ENCODE assay signal across 17 cellular contexts in the genomic region with DNA sequence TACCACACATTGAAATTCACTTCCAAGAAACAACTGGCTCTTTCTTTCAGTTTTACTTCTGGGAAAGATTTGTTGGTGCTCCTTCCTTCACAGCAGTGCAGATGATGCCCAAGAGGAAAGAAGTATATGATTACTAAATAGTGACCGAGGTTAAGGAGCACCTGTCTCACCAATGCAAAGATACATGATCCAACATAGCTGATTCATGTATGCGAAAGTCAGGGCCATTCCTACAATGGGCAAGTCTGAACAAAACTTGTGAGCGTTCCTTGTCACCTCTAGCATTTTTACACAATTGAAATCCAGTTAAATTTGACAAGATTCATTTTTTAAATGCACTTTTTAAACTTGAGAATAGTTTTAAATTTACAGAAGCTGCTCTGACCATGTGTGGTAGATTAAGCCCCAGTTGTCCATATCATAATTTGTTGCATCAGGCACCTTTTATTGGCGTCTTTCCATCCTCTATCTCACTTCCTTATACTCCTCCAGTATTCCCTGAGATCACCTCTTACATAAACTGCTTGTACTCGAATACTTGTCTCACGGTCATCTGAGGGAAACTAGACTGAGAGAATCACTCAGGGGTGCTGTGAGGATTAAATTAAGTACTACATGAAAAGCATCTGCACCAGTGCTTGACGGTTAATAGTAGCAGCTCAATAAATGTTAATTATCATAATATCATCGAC.
DNase-seq lines count a peak whose midpoint lies in the region; ATAC-seq, FAIRE-seq and TF ChIP-seq lines count a peak whose summit lies in the region.
"Had no signal": no experiment of that assay in that cellular context is flagged by ENCODE, and none has a peak within 500 bp of the region (broad histone marks: within the 10 kb centered on the region; RNA-seq: fewer than 3 reads in every experiment).

No MANE protein-coding gene starts in this region.

- H3K4me1 ChIP-seq in foreskin keratinocyte, result peaks cover 35% of the 10 kb centered on the region
- H3K4me1 ChIP-seq: BLaER1 treated with 17β-estradiol and CSF1 and Interleukin-3, amounts not matched to agents 10 nM and 100 nM; SJCRH30 had no signal

- no peaks in the 10 kb centered on the region for H3K27me3 ChIP-seq in bronchial epithelial cell (ENCODE audit: control insufficient read depth, insufficient read depth, low read length)
- H3K27me3 ChIP-seq in foreskin keratinocyte, result no peaks in the 10 kb centered on the region
- H3K27me3 ChIP-seq: BLaER1 treated with 17β-estradiol and CSF1 and Interleukin-3, amounts not matched to agents 10 nM and 100 nM; MG63; SJCRH30 had no signal

- H3K27ac ChIP-seq in 22Rv1 (peak overlapping the region; percentile 35), foreskin keratinocyte (peak overlapping the region; percentile 94)
- H3K27ac ChIP-seq: BLaER1 treated with 17β-estradiol and CSF1 and Interleukin-3, amounts not matched to agents 10 nM and 100 nM; HL-60; SJCRH30 had no signal

- H3K4me1 Mint-ChIP-seq in activated naive CD8-positive, alpha-beta T cell treated with anti-CD3 and anti-CD28 coated beads for 36 hours, result no peaks in the 10 kb centered on the region

- no peak overlapping the region for H3K4me3 Mint-ChIP-seq in activated naive CD8-positive, alpha-beta T cell treated with anti-CD3 and anti-CD28 coated beads for 36 hours

- ATAC-seq in foreskin keratinocyte, result peak; percentile 76
- ATAC-seq in GM21526 (IDR thresholded peaks at IDR 0.05; ENCODE audit: low FRiP score, unreplicated experiment), result no peak
- ATAC-seq in GM18519 (IDR thresholded peaks at IDR 0.05; ENCODE audit: low FRiP score, unreplicated experiment), result no peak

- no peak overlapping the region for H3K4me3 ChIP-seq in bronchial epithelial cell (ENCODE audit: low read depth, low read length)
- H3K4me3 ChIP-seq: BLaER1 treated with 17β-estradiol and CSF1 and Interleukin-3, amounts not matched to agents 10 nM and 100 nM; MG63; SJCRH30 had no signal

- H3K36me3 Mint-ChIP-seq in activated naive CD8-positive, alpha-beta T cell treated with anti-CD3 and anti-CD28 coated beads for 36 hours, result no peaks in the 10 kb centered on the region

- H3K27me3 Mint-ChIP-seq in activated naive CD8-positive, alpha-beta T cell treated with anti-CD3 and anti-CD28 coated beads for 36 hours, result no peaks in the 10 kb centered on the region

- no peak overlapping the region for H3K27ac Mint-ChIP-seq in activated naive CD8-positive, alpha-beta T cell treated with anti-CD3 and anti-CD28 coated beads for 36 hours

- FAIRE-seq in bronchial epithelial cell (lab: Jason Lieb, UNC), result no peak
- FAIRE-seq: GM18507 had no signal

- no peaks in the 10 kb centered on the region for H3K9me3 Mint-ChIP-seq in activated naive CD8-positive, alpha-beta T cell treated with anti-CD3 and anti-CD28 coated beads for 36 hours

- H3K36me3 ChIP-seq in bronchial epithelial cell (ENCODE audit: control insufficient read depth, insufficient read depth, low read length), result no peaks in the 10 kb centered on the region
- H3K36me3 ChIP-seq: BLaER1 treated with 17β-estradiol and CSF1 and Interleukin-3, amounts not matched to agents 10 nM and 100 nM; MG63; SJCRH30 had no signal

- TF ChIP-seq CTCF in 22Rv1 (IDR thresholded peaks at IDR 0.05) (no peak), bronchial epithelial cell (IDR thresholded peaks at IDR 0.05; ENCODE audit: insufficient read depth, low read length, severe bottlenecking) (no peak), foreskin keratinocyte (conservative IDR thresholded peaks at IDR 0.05) (no peak)

- DNase-seq in NCI-H226 (peak; percentile 80), bronchial epithelial cell (ENCODE audit: low read depth) (peak; percentile 96), foreskin keratinocyte (peak; percentile 84 to 94), foreskin melanocyte (no peak)
- DNase-seq in activated naive CD8-positive, alpha-beta T cell treated with anti-CD3 and anti-CD28 coated beads for 36 hours, result no peak
- DNase-seq: KBM-7, NCI-H1092 treated with DMSO at 0.1 percent for 48 hours, NCI-H187 treated with DMSO at 0.1 percent for 48 hours, NCI-H82 had no signal

Comparison
In these comparisons a context has a peak if more than half of its experiments do, and no peak if none do; other contexts are left out.
1. DNase-seq: peak in NCI-H226 (single experiment), bronchial epithelial cell (single experiment) and foreskin keratinocyte (2 of 2); none in activated naive CD8-positive, alpha-beta T cell treated with anti-CD3 and anti-CD28 coated beads for 36 hours (single experiment) and foreskin melanocyte (single experiment).